ENCODE assay signal across 11 cellular contexts in genomic region chr22:23242473-23243001, GRCh38.
DNase-seq lines count a peak whose midpoint lies in the region; ATAC-seq and TF ChIP-seq lines count a peak whose summit lies in the region.
"Had no signal": no experiment of that assay in that cellular context is flagged by ENCODE, and none has a peak within 500 bp of the region (broad histone marks: within the 10 kb centered on the region; RNA-seq: fewer than 3 reads in every experiment).

No MANE protein-coding gene starts in this region.

- H3K36me3 Mint-ChIP-seq in activated CD4-positive, alpha-beta T cell treated with anti-CD3 and anti-CD28 coated beads for 36 hours (ENCODE audit: low read depth), result peaks cover 8% of the 10 kb centered on the region
- H3K36me3 Mint-ChIP-seq in activated CD4-positive, alpha-beta memory T cell treated with anti-CD3 and anti-CD28 coated beads, Interleukin-2, amount 10 ng/mL, durations not matched to agents 7 days and 5 days (ENCODE audit: low read depth), result peaks cover 13% of the 10 kb centered on the region
- H3K36me3 Mint-ChIP-seq in progenitor cell of endocrine pancreas (ENCODE audit: insufficient read depth), result peaks cover 7% of the 10 kb centered on the region

- peak; percentile 16 for ATAC-seq in activated CD4-positive, alpha-beta T cell treated with anti-CD3 and anti-CD28 coated beads for 36 hours
- ATAC-seq in sciatic nerve (no peak), GM18505 (IDR thresholded peaks at IDR 0.05; ENCODE audit: unreplicated experiment) (no peak)

- no peak for TF ChIP-seq POLR2A in GM18505 (IDR thresholded peaks at IDR 0.05; ENCODE audit: borderline replicate concordance, extremely low read depth, insufficient read depth, insufficient read length)

- H3K4me1 Mint-ChIP-seq in activated CD4-positive, alpha-beta T cell treated with anti-CD3 and anti-CD28 coated beads for 36 hours, result peaks cover 92% of the 10 kb centered on the region
- peaks cover 80% of the 10 kb centered on the region for H3K4me1 Mint-ChIP-seq in activated CD4-positive, alpha-beta memory T cell treated with anti-CD3 and anti-CD28 coated beads, Interleukin-2, amount 10 ng/mL, durations not matched to agents 7 days and 5 days
- H3K4me1 Mint-ChIP-seq in progenitor cell of endocrine pancreas (ENCODE audit: low read depth), result peaks cover 64% of the 10 kb centered on the region

- H3K27me3 Mint-ChIP-seq in activated CD4-positive, alpha-beta T cell treated with anti-CD3 and anti-CD28 coated beads for 36 hours, result no peaks in the 10 kb centered on the region
- no peaks in the 10 kb centered on the region for H3K27me3 Mint-ChIP-seq in activated CD4-positive, alpha-beta memory T cell treated with anti-CD3 and anti-CD28 coated beads, Interleukin-2, amount 10 ng/mL, durations not matched to agents 7 days and 5 days
- no peaks in the 10 kb centered on the region for H3K27me3 Mint-ChIP-seq in progenitor cell of endocrine pancreas

- H3K9me3 Mint-ChIP-seq in activated CD4-positive, alpha-beta T cell treated with anti-CD3 and anti-CD28 coated beads for 36 hours (ENCODE audit: low read depth), result no peaks in the 10 kb centered on the region
- H3K9me3 Mint-ChIP-seq in activated CD4-positive, alpha-beta memory T cell treated with anti-CD3 and anti-CD28 coated beads, Interleukin-2, amount 10 ng/mL, durations not matched to agents 7 days and 5 days, result no peaks in the 10 kb centered on the region
- no peaks in the 10 kb centered on the region for H3K9me3 Mint-ChIP-seq in progenitor cell of endocrine pancreas (ENCODE audit: low read depth)

- peak overlapping the region; percentile 45 for H3K4me3 Mint-ChIP-seq in activated CD4-positive, alpha-beta T cell treated with anti-CD3 and anti-CD28 coated beads for 36 hours
- peak overlapping the region; percentile 27 for H3K4me3 Mint-ChIP-seq in activated CD4-positive, alpha-beta memory T cell treated with anti-CD3 and anti-CD28 coated beads, Interleukin-2, amount 10 ng/mL, durations not matched to agents 7 days and 5 days
- peak overlapping the region; percentile 18 for H3K4me3 Mint-ChIP-seq in progenitor cell of endocrine pancreas (ENCODE audit: low read depth)

- peak; percentile 41 for DNase-seq in activated CD4-positive, alpha-beta T cell treated with anti-CD3 and anti-CD28 coated beads for 36 hours
- DNase-seq in activated CD4-positive, alpha-beta T cell treated with anti-CD3 and anti-CD28 coated beads for 4 hours, result no peak
- DNase-seq in activated CD4-positive, alpha-beta memory T cell treated with anti-CD3 and anti-CD28 coated beads, Interleukin-2, amount 10 ng/mL, durations not matched to agents 7 days and 5 days, result no peak
- DNase-seq in glomerular visceral epithelial cell (ENCODE audit: extremely low spot score) (peak; percentile 16), progenitor cell of endocrine pancreas (ENCODE audit: low spot score, unreplicated experiment) (no peak), sciatic nerve (ENCODE audit: low spot score) (no peak), posterior vena cava (ENCODE audit: low spot score) (no peak)
- DNase-seq: NCI-H1930, SHP77, transverse colon had no signal

- intact Hi-C loops in activated CD4-positive, alpha-beta T cell treated with anti-CD3 and anti-CD28 coated beads for 36 hours (cut with DNase I, micrococcal nuclease), result loop anchor here (1.0 to 5.0 kb wide), 6 partner anchors 22 to 466 kb away; partner anchors contain the start of gene RAB36 (in 1 of the 2)
- intact Hi-C loops in sciatic nerve (cut with DNase I), result loop anchor here (5.0 kb wide), 1 partner anchor 50 kb away; no protein-coding TSS in a partner anchor
- intact Hi-C loops in posterior vena cava (cut with DNase I), result no loop called here

- CTCF ChIA-PET in activated CD4-positive, alpha-beta T cell treated with anti-CD3 and anti-CD28 coated beads for 36 hours (lab: Charles Lee), result interaction anchor here (0.6 to 2.0 kb wide), 15 partner anchors 10 to 1167 kb away, joined by 3 to 10 read pairs (median 4); partner anchors contain the start of gene BCR
- CTCF ChIA-PET in activated CD4-positive, alpha-beta memory T cell treated with anti-CD3 and anti-CD28 coated beads, Interleukin-2, amount 10 ng/mL, durations not matched to agents 7 days and 5 days (lab: Charles Lee), result interaction anchor here (0.7 to 2.4 kb wide), 10 partner anchors 13 to 66 kb away, joined by 3 to 11 read pairs (median 4); partner anchors contain the start of gene BCR

- H3K27ac Mint-ChIP-seq in activated CD4-positive, alpha-beta T cell treated with anti-CD3 and anti-CD28 coated beads for 36 hours, result peak overlapping the region; percentile 90
- H3K27ac Mint-ChIP-seq in activated CD4-positive, alpha-beta memory T cell treated with anti-CD3 and anti-CD28 coated beads, Interleukin-2, amount 10 ng/mL, durations not matched to agents 7 days and 5 days, result peak overlapping the region; percentile 79
- H3K27ac Mint-ChIP-seq in progenitor cell of endocrine pancreas, result peak overlapping the region; percentile 92

- no peak for TF ChIP-seq CTCF in progenitor cell of endocrine pancreas (IDR thresholded peaks at IDR 0.05; ENCODE audit: unreplicated experiment)

- POLR2A ChIA-PET in activated CD4-positive, alpha-beta T cell treated with anti-CD3 and anti-CD28 coated beads for 36 hours (lab: Charles Lee), result interaction anchor here (0.5 to 1.9 kb wide), 8 partner anchors 9 to 101 kb away, joined by 3 to 14 read pairs (median 6); partner anchors contain the start of genes BCR, RAB36 and RSPH14
- POLR2A ChIA-PET in activated CD4-positive, alpha-beta memory T cell treated with anti-CD3 and anti-CD28 coated beads, Interleukin-2, amount 10 ng/mL, durations not matched to agents 7 days and 5 days (lab: Charles Lee), result interaction anchor here (1.0 to 3.0 kb wide), 9 partner anchors 10 to 60 kb away, joined by 3 to 25 read pairs (median 5); no protein-coding TSS in a partner anchor

Comparison
In these comparisons a context has a peak if more than half of its experiments do, and no peak if none do; other contexts are left out.
1. DNase-seq: peak in activated CD4-positive, alpha-beta T cell treated with anti-CD3 and anti-CD28 coated beads for 36 hours (single experiment) and glomerular visceral epithelial cell (single experiment); none in activated CD4-positive, alpha-beta T cell treated with anti-CD3 and anti-CD28 coated beads for 4 hours (0 of 2), activated CD4-positive, alpha-beta memory T cell treated with anti-CD3 and anti-CD28 coated beads, Interleukin-2, amount 10 ng/mL, durations not matched to agents 7 days and 5 days (single experiment), progenitor cell of endocrine pancreas (single experiment), sciatic nerve (single experiment) and posterior vena cava (single experiment).
2. intact Hi-C loops: an anchor here in activated CD4-positive, alpha-beta T cell treated with anti-CD3 and anti-CD28 coated beads for 36 hours (1.0 to 5.0 kb wide) and sciatic nerve (5.0 kb wide); none called in posterior vena cava.
3. Peak in every context shown above with its lines, with median percentiles within 50 percentile points of each other: H3K27ac Mint-ChIP-seq and H3K4me3 Mint-ChIP-seq.